ENCODE assay signal across 16 cellular contexts in genomic region chr17:354651-355556, GRCh38. TPM values are rescaled to one million over a fixed set of nuclear protein-coding genes. Genes with fewer than 3 reads are reported as not detected.
DNase-seq lines count a peak whose midpoint lies in the region; ATAC-seq, FAIRE-seq and TF ChIP-seq lines count a peak whose summit lies in the region.
"Had no signal": no experiment of that assay in that cellular context is flagged by ENCODE, and none has a peak within 500 bp of the region (broad histone marks: within the 10 kb centered on the region; RNA-seq: fewer than 3 reads in every experiment).

No MANE protein-coding gene starts in this region.

- no peak overlapping the region for H3K27ac ChIP-seq in coronary artery
- no peak overlapping the region for H3K27ac ChIP-seq in prostate gland

- H3K4me1 ChIP-seq in prostate gland (replicated peaks) = no peaks in the 10 kb centered on the region

- no peaks in the 10 kb centered on the region for H3K27me3 ChIP-seq in prostate gland (replicated peaks; ENCODE audit: insufficient read depth)

- H3K4me1 Mint-ChIP-seq in activated T-helper 17 cell treated with anti-CD3 and anti-CD28 coated beads, Interleukin-2, amount 50 U/mL, for 72 hours = peaks cover 4% of the 10 kb centered on the region
- H3K4me1 Mint-ChIP-seq: activated B cell treated with CpG ODN at 0.5 μM for 24 hours had no signal

- H3K4me3 ChIP-seq in coronary artery = no peak overlapping the region
- H3K4me3 ChIP-seq in prostate gland = no peak overlapping the region
- H3K4me3 ChIP-seq: K562 had no signal

- TF ChIP-seq POLR2A in prostate gland (IDR thresholded peaks at IDR 0.05) = no peak

- no peak overlapping the region for H3K4me3 Mint-ChIP-seq in activated T-helper 17 cell treated with anti-CD3 and anti-CD28 coated beads, Interleukin-2, amount 50 U/mL, for 72 hours
- H3K4me3 Mint-ChIP-seq: activated B cell treated with CpG ODN at 0.5 μM for 24 hours, HFFc6, T-cell had no signal

- no peaks in the 10 kb centered on the region for H3K9me3 ChIP-seq in prostate gland

- no peaks in the 10 kb centered on the region for H3K27me3 Mint-ChIP-seq in activated T-helper 17 cell treated with anti-CD3 and anti-CD28 coated beads, Interleukin-2, amount 50 U/mL, for 72 hours
- H3K27me3 Mint-ChIP-seq: T-cell had no signal

- H3K36me3 ChIP-seq in prostate gland = no peaks in the 10 kb centered on the region

- no peak overlapping the region for H3K27ac Mint-ChIP-seq in activated T-helper 17 cell treated with anti-CD3 and anti-CD28 coated beads, Interleukin-2, amount 50 U/mL, for 72 hours
- H3K27ac Mint-ChIP-seq: activated B cell treated with CpG ODN at 0.5 μM for 24 hours, HFFc6, T-cell had no signal

- intact Hi-C loops in posterior vena cava (cut with DNase I) = loop anchor here in 1 of 2 donors (10.0 kb wide), 1 partner anchor 150 kb away; no protein-coding TSS in a partner anchor
- intact Hi-C loops in prostate gland (cut with DNase I) = no loop called here

- WGBS in prostate gland = 71% methylated on average over 19 of the region's 19 CpGs

- FAIRE-seq in islet of Langerhans (lab: Jason Lieb, UNC) = peak; percentile 68
- FAIRE-seq: K562 had no signal

- H3K36me3 Mint-ChIP-seq in activated T-helper 17 cell treated with anti-CD3 and anti-CD28 coated beads, Interleukin-2, amount 50 U/mL, for 72 hours (ENCODE audit: low read depth) = no peaks in the 10 kb centered on the region
- H3K36me3 Mint-ChIP-seq: T-cell had no signal

- no peak for ATAC-seq in GM18519 (IDR thresholded peaks at IDR 0.05; ENCODE audit: low FRiP score, unreplicated experiment)
- no peak for ATAC-seq in activated T-helper 17 cell treated with anti-CD3 and anti-CD28 coated beads, Interleukin-2, amount 50 U/mL, for 72 hours (replicated peaks)
- ATAC-seq: K562, T-cell had no signal

- TF ChIP-seq CTCF in coronary artery (IDR thresholded peaks at IDR 0.05) = no peak
- TF ChIP-seq CTCF in prostate gland (IDR thresholded peaks at IDR 0.05) = no peak

- DNase-seq in DMS153 treated with DMSO at 0.1 percent for 48 hours (lab: John Stamatoyannopoulos, UW; ENCODE audit: unreplicated experiment) = peak; percentile 30
- peak; percentile 73 for DNase-seq in NCI-H510A (lab: John Stamatoyannopoulos, UW)
- DNase-seq in posterior vena cava (ENCODE audit: low spot score) = peak; percentile 76
- no peak for DNase-seq in coronary artery (ENCODE audit: low spot score)
- no peak for DNase-seq in prostate gland (ENCODE audit: low spot score)
- DNase-seq: activated B cell treated with CpG ODN at 0.5 μM for 24 hours; foreskin fibroblast; HFFc6; NCI-H1092; NK-92 treated with Interleukin-12 subunit alpha and Interleukin-12 subunit beta, amount 100 ng/mL, for 24 hours; RPMI8226; T-cell had no signal

- peaks cover 5% of the 10 kb centered on the region for H3K9me3 Mint-ChIP-seq in activated T-helper 17 cell treated with anti-CD3 and anti-CD28 coated beads, Interleukin-2, amount 50 U/mL, for 72 hours
- H3K9me3 Mint-ChIP-seq: activated B cell treated with CpG ODN at 0.5 μM for 24 hours, T-cell had no signal

RNA-seq across cellular contexts. Expression of gene RPH3AL, which starts 2.3 kb away (rescaled TPM):
- total RNA-seq in posterior vena cava (10 to 100 TPM in 1 of 2 donors, 1 to 10 TPM in 1; 9.7 to 11.2 TPM), prostate gland (10 to 100 TPM; 11.7 to 17.8 TPM)
- 1 to 10 TPM; 1.9 to 2.5 TPM for total RNA-seq in activated T-helper 17 cell treated with anti-CD3 and anti-CD28 coated beads, Interleukin-2, amount 50 U/mL, for 72 hours

Comparison
In these comparisons a context has a peak if more than half of its experiments do, and no peak if none do; other contexts are left out.
1. DNase-seq: peak in DMS153 treated with DMSO at 0.1 percent for 48 hours (single experiment), NCI-H510A (single experiment) and posterior vena cava (single experiment); none in coronary artery (single experiment) and prostate gland (single experiment).